1 cellular context compared by ENCODE assay signal in the genomic region with DNA sequence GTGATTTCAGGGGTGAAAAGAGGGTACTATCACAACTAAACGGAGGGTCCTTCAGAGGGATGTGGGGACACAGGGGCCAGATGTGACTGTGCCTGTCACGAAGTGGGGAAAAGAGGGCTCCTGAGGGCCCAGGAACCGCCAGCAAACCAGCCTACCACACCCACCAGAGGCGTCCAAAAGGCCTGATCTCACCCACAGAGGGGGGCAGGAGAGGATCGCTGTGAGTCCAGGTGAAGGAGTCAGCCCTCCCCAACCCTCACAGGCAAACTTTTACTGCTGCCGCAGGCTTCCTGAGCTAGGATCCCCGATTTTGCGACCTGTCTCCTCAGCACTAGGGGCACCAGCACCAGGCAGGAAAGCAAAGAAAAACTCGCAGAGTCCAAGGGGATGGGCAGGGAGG.
TF ChIP-seq lines count a peak whose summit lies in the region.

No MANE protein-coding gene starts in this region.

TF ChIP-seq in GM23338, 12 proteins besides CTCF, POLR2A, EP300 and RAD21:
- TF ChIP-seq ZNF114 (CRISPR knock-in tag; IDR thresholded peaks at IDR 0.05): no peak
- no peak for TF ChIP-seq CREB1 (CRISPR knock-in tag; IDR thresholded peaks at IDR 0.05; ENCODE audit: low read depth)
- TF ChIP-seq EZH2phosphoT487 (IDR thresholded peaks at IDR 0.05; ENCODE audit: unreplicated experiment): no peak
- TF ChIP-seq EZH2 (IDR thresholded peaks at IDR 0.05; ENCODE audit: low read depth, unreplicated experiment): no peak
- TF ChIP-seq NANOG (IDR thresholded peaks at IDR 0.05; ENCODE audit: borderline replicate concordance): no peak
- TF ChIP-seq ZNF331 (CRISPR knock-in tag; IDR thresholded peaks at IDR 0.05; ENCODE audit: low read depth): no peak
- no peak for TF ChIP-seq POLR2AphosphoS5 (IDR thresholded peaks at IDR 0.05; ENCODE audit: low read depth)
- TF ChIP-seq ETS1 (IDR thresholded peaks at IDR 0.05): no peak
- TF ChIP-seq JUNB (IDR thresholded peaks at IDR 0.05; ENCODE audit: unreplicated experiment): no peak
